In genomic region chr17:12995896-12996295, GRCh38 we compare ENCODE assay signal across 23 cellular contexts.
"Had no signal": no experiment of that assay in that cellular context is flagged by ENCODE, and none has a peak within 500 bp of the region (broad histone marks: within the 10 kb centered on the region; RNA-seq: fewer than 3 reads in every experiment).

No MANE protein-coding gene starts in this region.

- H3K27me3 ChIP-seq: dorsolateral prefrontal cortex, hepatocyte, neural progenitor cell, right atrium auricular region, sigmoid colon, tibial nerve, upper lobe of left lung had no signal

- H3K9ac ChIP-seq: neural progenitor cell, parathyroid adenoma had no signal

- ATAC-seq: left colon; left ventricle myocardium superior; naive thymus-derived CD4-positive, alpha-beta T cell; stimulated activated memory B cell treated with anti-CD40 and anti-IgM and Interleukin-4, amounts not matched to agents 10 μg/mL and 1 μg/mL and 100 μg/mL, for 72 hours had no signal

- H3K4me2 ChIP-seq: hepatocyte, neural progenitor cell had no signal

- DNase-seq: cerebellar nuclear complex; effector CD4-positive, alpha-beta T cell; head of caudate nucleus; kidney glomerular epithelial cell; left colon; left ventricle myocardium superior; midbrain; naive thymus-derived CD4-positive, alpha-beta T cell; stimulated activated CD4-positive, alpha-beta T cell treated with anti-CD3 and anti-CD28 coated beads, Interleukin-4, amount 100 ng/mL, for 4 hours had no signal

- H2AFZ ChIP-seq: hepatocyte, neural progenitor cell, parathyroid adenoma had no signal

- H3K4me3 ChIP-seq: dorsolateral prefrontal cortex, hepatocyte, lung, neural progenitor cell, prostate gland, right atrium auricular region, sigmoid colon, thoracic aorta, tibial nerve, upper lobe of left lung had no signal

- FAIRE-seq: frontal cortex, urothelium cell line had no signal

- H3K4me1 ChIP-seq: neural progenitor cell, parathyroid adenoma, prostate gland, right atrium auricular region, sigmoid colon, tibial nerve, upper lobe of left lung had no signal

- H3K9me3 ChIP-seq: prostate gland, right atrium auricular region, sigmoid colon, thoracic aorta, tibial nerve, upper lobe of left lung had no signal

- H3K79me2 ChIP-seq: hepatocyte, parathyroid adenoma had no signal

- H3K27ac ChIP-seq: dorsolateral prefrontal cortex, hepatocyte, neural progenitor cell, parathyroid adenoma, prostate gland, right atrium auricular region, sigmoid colon, thoracic aorta, tibial nerve, upper lobe of left lung had no signal
